Comparison of ENCODE assay signal across 13 cellular contexts in genomic region chr2:26807788-26808460, GRCh38. TPM values are rescaled to one million over a fixed set of nuclear protein-coding genes. Genes with fewer than 3 reads are reported as not detected.
DNase-seq lines count a peak whose midpoint lies in the region; ATAC-seq and TF ChIP-seq lines count a peak whose summit lies in the region.
"Had no signal": no experiment of that assay in that cellular context is flagged by ENCODE, and none has a peak within 500 bp of the region (broad histone marks: within the 10 kb centered on the region; RNA-seq: fewer than 3 reads in every experiment).

No MANE protein-coding gene starts in this region.

- no peaks in the 10 kb centered on the region for H3K36me3 Mint-ChIP-seq in GM23338 (ENCODE audit: low read depth)
- H3K36me3 Mint-ChIP-seq in activated T-cell treated with anti-CD3 and anti-CD28 coated beads, Interleukin-2, amount 50 U/mL, for 4 hours (ENCODE audit: insufficient read depth): no peaks in the 10 kb centered on the region

- H3K79me2 ChIP-seq in GM23338 (replicated peaks; ENCODE audit: insufficient read depth): no peaks in the 10 kb centered on the region

- no peaks in the 10 kb centered on the region for H3K4me1 Mint-ChIP-seq in GM23338
- peaks cover 23% of the 10 kb centered on the region for H3K4me1 Mint-ChIP-seq in activated T-cell treated with anti-CD3 and anti-CD28 coated beads, Interleukin-2, amount 50 U/mL, for 4 hours (ENCODE audit: low read depth)

- no peak for TF ChIP-seq CTCF in GM23338 (conservative IDR thresholded peaks at IDR 0.05; ENCODE audit: low read depth in 2 of 2)

- no peak overlapping the region for H3K4me3 ChIP-seq in GM23338
- no peak overlapping the region for H3K4me3 ChIP-seq in adipocyte (ENCODE audit: low read length)
- H3K4me3 ChIP-seq: lower lobe of right lung had no signal

- H3K4me1 ChIP-seq in GM23338 (ENCODE audit: insufficient read depth) (no peaks in the 10 kb centered on the region), adipocyte (ENCODE audit: control insufficient read depth, insufficient read depth, low read length) (peaks cover 12% of the 10 kb centered on the region)
- H3K4me1 ChIP-seq: lower lobe of right lung had no signal

- H2AFZ ChIP-seq in GM23338: no peak overlapping the region

- H3K9me3 Mint-ChIP-seq in GM23338: no peaks in the 10 kb centered on the region
- no peaks in the 10 kb centered on the region for H3K9me3 Mint-ChIP-seq in activated T-cell treated with anti-CD3 and anti-CD28 coated beads, Interleukin-2, amount 50 U/mL, for 4 hours

- no peaks in the 10 kb centered on the region for H3K27me3 ChIP-seq in GM23338 (ENCODE audit: insufficient read depth)
- H3K27me3 ChIP-seq in adipocyte (replicated peaks; ENCODE audit: control insufficient read depth, insufficient read depth, low read length): peaks cover 12% of the 10 kb centered on the region

- H3K36me3 ChIP-seq in GM23338 (ENCODE audit: insufficient read depth): no peaks in the 10 kb centered on the region
- H3K36me3 ChIP-seq in adipocyte (ENCODE audit: control insufficient read depth, insufficient read depth, low read length, severe bottlenecking): no peaks in the 10 kb centered on the region
- H3K36me3 ChIP-seq: lower lobe of right lung had no signal

- no peaks in the 10 kb centered on the region for H4K20me1 ChIP-seq in GM23338 (replicated peaks; ENCODE audit: insufficient read depth)

- H3K4me2 ChIP-seq in GM23338: no peak overlapping the region

- peak; percentile 34; the same call in 2 of the 3 replicates for ATAC-seq in GM23338
- no peak for ATAC-seq in activated T-cell treated with anti-CD3 and anti-CD28 coated beads, Interleukin-2, amount 50 U/mL, for 4 hours
- ATAC-seq in GM21717 (IDR thresholded peaks at IDR 0.05; ENCODE audit: unreplicated experiment): no peak
- ATAC-seq: lower lobe of right lung; stimulated activated naive CD8-positive, alpha-beta T cell treated with anti-CD3 and anti-CD28 coated beads, Interleukin-15, Interleukin-2, amounts not matched to agents 100 U/mL and 50 U/mL, for 24 hours had no signal

- H3K27me3 Mint-ChIP-seq in GM23338 (ENCODE audit: insufficient read depth, low read depth, poor library complexity): peaks cover 12% of the 10 kb centered on the region
- H3K27me3 Mint-ChIP-seq in activated T-cell treated with anti-CD3 and anti-CD28 coated beads, Interleukin-2, amount 50 U/mL, for 4 hours (ENCODE audit: low read depth): peaks cover 2% of the 10 kb centered on the region

- H3K27ac Mint-ChIP-seq in GM23338: no peak overlapping the region

- peaks cover 3% of the 10 kb centered on the region; the same call in 1 of the 2 replicates for H3K9me2 ChIP-seq in GM23338 (ENCODE audit: insufficient read depth)

- H3K27ac ChIP-seq in GM23338 (ENCODE audit: low read depth): no peak overlapping the region
- H3K27ac ChIP-seq: lower lobe of right lung had no signal

- no peaks in the 10 kb centered on the region for H3F3A ChIP-seq in GM23338 (replicated peaks; ENCODE audit: low read depth)

- DNase-seq in AG08395 (ENCODE audit: low spot score) (peak; percentile 41), GM23338 (ENCODE audit: low spot score) (peak; percentile 22), adipocyte (ENCODE audit: low read depth) (peak; percentile 54), inferior parietal cortex (ENCODE audit: extremely low spot score) (peak; percentile 20), activated T-cell treated with anti-CD3 and anti-CD28 coated beads for 4 hours (no peak), globus pallidus (ENCODE audit: low spot score) (no peak)
- no peak for DNase-seq in activated T-cell treated with anti-CD3 and anti-CD28 coated beads, Interleukin-2, amount 50 U/mL, for 4 hours
- DNase-seq: lower lobe of right lung; MM.1S; SHP77; stimulated activated CD4-positive, alpha-beta T cell treated with anti-CD3 and anti-CD28 coated beads, Interleukin-4, amount 100 ng/mL, for 4 hours; stimulated activated naive CD8-positive, alpha-beta T cell treated with anti-CD3 and anti-CD28 coated beads, Interleukin-15, Interleukin-2, amounts not matched to agents 100 U/mL and 50 U/mL, for 24 hours had no signal

- no peak overlapping the region for H3K9ac ChIP-seq in adipocyte (ENCODE audit: low read length)

- no peak overlapping the region for H3K4me3 Mint-ChIP-seq in GM23338
- H3K4me3 Mint-ChIP-seq in activated T-cell treated with anti-CD3 and anti-CD28 coated beads, Interleukin-2, amount 50 U/mL, for 4 hours: no peak overlapping the region

- no peaks in the 10 kb centered on the region for H3K9me3 ChIP-seq in adipocyte (ENCODE audit: control insufficient read depth, low read length)
- H3K9me3 ChIP-seq: lower lobe of right lung had no signal

TF ChIP-seq in GM23338, 12 proteins besides CTCF, POLR2A, EP300 and RAD21:
- TF ChIP-seq EZH2 (IDR thresholded peaks at IDR 0.05; ENCODE audit: low read depth, unreplicated experiment) (no peak), POLR2AphosphoS5 (IDR thresholded peaks at IDR 0.05; ENCODE audit: low read depth) (no peak), JUNB (IDR thresholded peaks at IDR 0.05; ENCODE audit: unreplicated experiment) (no peak), STAT1 (IDR thresholded peaks at IDR 0.05; ENCODE audit: unreplicated experiment) (no peak), ZNF331 (CRISPR knock-in tag; IDR thresholded peaks at IDR 0.05; ENCODE audit: low read depth) (no peak)

RNA-seq across cellular contexts. Expression of gene CENPA, which starts 22.1 kb away (rescaled TPM):
- 13.0 and 16.8 TPM in 2 replicates for total RNA-seq in GM23338 (2014; rRNA removed; shearing (Covaris generic))
- polyA plus RNA-seq in GM23338 (2016; fragmentation: Nextera tagmentation; extraction: Ambion mirVana): 24.2 and 26.3 TPM in 2 replicates
- 1 to 10 TPM in 1 of 3 donors, under 1 TPM in 2; 0.82 to 1.8 (median 0.82) TPM for total RNA-seq in activated T-cell treated with anti-CD3 and anti-CD28 coated beads, Interleukin-2, amount 50 U/mL, for 4 hours

RNA-seq across cellular contexts. Expression of gene DPYSL5, which starts 40.0 kb away (rescaled TPM):
- 8.1 and 10.3 TPM in 2 replicates for total RNA-seq in GM23338 (2014; rRNA removed; shearing (Covaris generic))
- polyA plus RNA-seq in GM23338 (2016; fragmentation: Nextera tagmentation; extraction: Ambion mirVana): 2.6 and 3.1 TPM in 2 replicates
- not detected for total RNA-seq in activated T-cell treated with anti-CD3 and anti-CD28 coated beads, Interleukin-2, amount 50 U/mL, for 4 hours
- total RNA-seq: lower lobe of right lung had no signal

RNA-seq across cellular contexts. Expression of gene SLC35F6, which starts 43.8 kb away (rescaled TPM):
- 10.8 and 15.0 TPM in 2 replicates for total RNA-seq in GM23338 (2014; rRNA removed; shearing (Covaris generic))
- polyA plus RNA-seq in GM23338 (2016; fragmentation: Nextera tagmentation; extraction: Ambion mirVana): 4.9 and 6.0 TPM in 2 replicates
- 10 to 100 TPM in 2 of 3 donors, 1 to 10 TPM in 1; 9.2 to 12.5 (median 11.6) TPM for total RNA-seq in activated T-cell treated with anti-CD3 and anti-CD28 coated beads, Interleukin-2, amount 50 U/mL, for 4 hours

Comparison
In these comparisons a context has a peak if more than half of its experiments do, and no peak if none do; other contexts are left out.
1. DNase-seq: peak in AG08395 (single experiment), GM23338 (single experiment), adipocyte (single experiment) and inferior parietal cortex (single experiment); none in activated T-cell treated with anti-CD3 and anti-CD28 coated beads for 4 hours (single experiment), activated T-cell treated with anti-CD3 and anti-CD28 coated beads, Interleukin-2, amount 50 U/mL, for 4 hours (single experiment) and globus pallidus (single experiment).